In genomic region chr7:149238051-149238450, GRCh38 we compare ENCODE assay signal across 11 cellular contexts. TPM values are rescaled to one million over a fixed set of nuclear protein-coding genes. Genes with fewer than 3 reads are reported as not detected.
DNase-seq lines count a peak whose midpoint lies in the region; ATAC-seq and TF ChIP-seq lines count a peak whose summit lies in the region.
"Had no signal": no experiment of that assay in that cellular context is flagged by ENCODE, and none has a peak within 500 bp of the region (broad histone marks: within the 10 kb centered on the region; RNA-seq: fewer than 3 reads in every experiment).

No MANE protein-coding gene starts in this region.

- H3K79me2 ChIP-seq in ACC112 (ENCODE audit: control insufficient read depth, insufficient read depth, low read length, unreplicated experiment) = peaks cover 27% of the 10 kb centered on the region

- H3K4me3 ChIP-seq in ACC112 (ENCODE audit: low read depth, low read length) = no peak overlapping the region

- H3K4me1 Mint-ChIP-seq in T-cell (peaks cover 26 to 34% (median 33%) of the 10 kb centered on the region in 3 donors), glutamatergic neuron (ENCODE audit: low read depth, unreplicated experiment) (peaks cover 4% of the 10 kb centered on the region)

- H3K9me3 Mint-ChIP-seq in T-cell (peaks cover 0 to 5% (median 3%) of the 10 kb centered on the region in 3 donors), glutamatergic neuron (ENCODE audit: unreplicated experiment) (peaks cover 6% of the 10 kb centered on the region)

- DNase-seq in Caki2 (ENCODE audit: low read depth) (peak; percentile 73), T-cell (no peak), glutamatergic neuron (no peak), HUDEP-2 (lab: John Stamatoyannopoulos, UW; ENCODE audit: unreplicated experiment in 76 of 76) (no peak)
- DNase-seq in stimulated activated CD4-positive, alpha-beta T cell treated with anti-CD3 and anti-CD28 coated beads, Interleukin-12 subunit alpha, Interleukin-12 subunit beta, amount 100 ng/mL, for 4 hours = no peak
- DNase-seq in NK-92 treated with Interleukin-12 subunit alpha and Interleukin-12 subunit beta, amount 100 ng/mL, for 24 hours (lab: John Stamatoyannopoulos, UW) = no peak
- DNase-seq: H9, NCI-H226, Right ventricle myocardium superior had no signal

- peaks cover 30% of the 10 kb centered on the region for H3K4me1 ChIP-seq in ACC112 (ENCODE audit: control insufficient read depth, insufficient read depth, low read length, unreplicated experiment)

- peak overlapping the region; percentile 44 for H3K27ac ChIP-seq in ACC112 (ENCODE audit: low read depth, low read length)

- peak overlapping the region; percentile 86 to 90 (median 89) for H3K4me3 Mint-ChIP-seq in T-cell
- peak overlapping the region; percentile 48 for H3K4me3 Mint-ChIP-seq in glutamatergic neuron (ENCODE audit: unreplicated experiment)

- H3K27ac Mint-ChIP-seq in T-cell (no peak overlapping the region), glutamatergic neuron (ENCODE audit: unreplicated experiment) (no peak overlapping the region)
- H3K27ac Mint-ChIP-seq: H9 had no signal

- CTCF ChIA-PET in T-cell (lab: Charles Lee) = no interaction called here

- POLR2A ChIA-PET in T-cell (lab: Charles Lee) = interaction anchor here in 1 of 2 donors (0.6 kb wide), 1 partner anchor 24 kb away, joined by 3 read pairs; the partner anchor contains the start of gene ZNF783

- ATAC-seq in T-cell (replicated peaks in 1 of 4) (no peak), HG03565 (IDR thresholded peaks at IDR 0.05; ENCODE audit: unreplicated experiment) (no peak)

- in situ Hi-C loops in Caki2 (cut with HindIII; ENCODE audit: low pct_unique_long_range_greater_than_20kb, low sequenced_read_pairs) = no loop called here

- H3K36me3 Mint-ChIP-seq in T-cell (peaks cover 8% of the 10 kb centered on the region), glutamatergic neuron (ENCODE audit: unreplicated experiment) (peaks cover 13% of the 10 kb centered on the region)

- no peaks in the 10 kb centered on the region for H3K27me3 ChIP-seq in ACC112 (ENCODE audit: insufficient read depth, low read length)

- H3K36me3 ChIP-seq in ACC112 (ENCODE audit: insufficient read depth, low read length) = peaks cover 9% of the 10 kb centered on the region

- peaks cover 5 to 20% of the 10 kb centered on the region in 2 donors for H3K27me3 Mint-ChIP-seq in T-cell
- H3K27me3 Mint-ChIP-seq in glutamatergic neuron (ENCODE audit: unreplicated experiment) = no peaks in the 10 kb centered on the region

- H2AFZ ChIP-seq in ACC112 (ENCODE audit: low read length, unreplicated experiment) = no peak overlapping the region

- TF ChIP-seq CTCF in glutamatergic neuron (IDR thresholded peaks at IDR 0.05; ENCODE audit: partially characterized antibody, unreplicated experiment) = no peak

RNA-seq across cellular contexts. Expression of gene ZNF212, which starts 1.4 kb away (rescaled TPM):
- total RNA-seq in Caki2 (2014; rRNA removed; shearing (Covaris generic); ENCODE audit: low replicate concordance) = 11.6 and 15.8 TPM in 2 replicates
- total RNA-seq in T-cell (10 to 100 TPM; 14.1 to 21.7 (median 19.6) TPM), glutamatergic neuron (ENCODE audit: unreplicated experiment) (13.2 TPM)

RNA-seq across cellular contexts. Expression of gene ZNF783, which starts 23.9 kb away (rescaled TPM):
- 2.3 and 5.2 TPM in 2 replicates for total RNA-seq in Caki2 (2014; rRNA removed; shearing (Covaris generic); ENCODE audit: low replicate concordance)
- 10 to 100 TPM; 31.1 to 49.4 (median 46.6) TPM for total RNA-seq in T-cell
- total RNA-seq in glutamatergic neuron (ENCODE audit: unreplicated experiment) = 22.9 TPM

RNA-seq across cellular contexts. Expression of gene ZNF282, which starts 42.7 kb away (rescaled TPM):
- total RNA-seq in Caki2 (2014; rRNA removed; shearing (Covaris generic); ENCODE audit: low replicate concordance) = 18.1 and 20.2 TPM in 2 replicates
- 10 to 100 TPM; 14.8 to 29.1 (median 22.4) TPM for total RNA-seq in T-cell
- 22.9 TPM for total RNA-seq in glutamatergic neuron (ENCODE audit: unreplicated experiment)
